In genomic region chr4:26822546-26822945, GRCh38 we compare ENCODE assay signal across 9 cellular contexts. TPM values are rescaled to one million over a fixed set of nuclear protein-coding genes. Genes with fewer than 3 reads are reported as not detected.
DNase-seq lines count a peak whose midpoint lies in the region; ATAC-seq and TF ChIP-seq lines count a peak whose summit lies in the region.
"Had no signal": no experiment of that assay in that cellular context is flagged by ENCODE, and none has a peak within 500 bp of the region (broad histone marks: within the 10 kb centered on the region; RNA-seq: fewer than 3 reads in every experiment).

No MANE protein-coding gene starts in this region.

- H3K27me3 ChIP-seq in heart right ventricle = no peaks in the 10 kb centered on the region

- H3K4me3 Mint-ChIP-seq in activated CD4-positive, alpha-beta T cell treated with anti-CD3 and anti-CD28 coated beads for 36 hours = no peak overlapping the region
- H3K4me3 Mint-ChIP-seq in activated CD4-positive, alpha-beta T cell treated with anti-CD3 and anti-CD28 coated beads, Interleukin-2, amount 10 ng/mL, durations not matched to agents 24 days and 14 days = no peak overlapping the region
- H3K4me3 Mint-ChIP-seq in stimulated activated effector memory CD8-positive, alpha-beta T cell treated with anti-CD3 and anti-CD28 coated beads, Interleukin-12 subunit alpha, Interleukin-12 subunit beta, amount 100 ng/mL, for 72 hours = peak overlapping the region; percentile 10

- H3K4me2 ChIP-seq in OCI-LY7 (ENCODE audit: low read length) = peak overlapping the region; percentile 6; the same call in 1 of the 2 replicates

- no peak overlapping the region; the same call in 1 of the 2 replicates for H2AFZ ChIP-seq in OCI-LY7 (ENCODE audit: low read length)

- H3K36me3 ChIP-seq in OCI-LY7 (ENCODE audit: insufficient read depth, low read length) (peaks cover 34% of the 10 kb centered on the region), heart right ventricle (no peaks in the 10 kb centered on the region)

- H3K27ac ChIP-seq in OCI-LY7 (ENCODE audit: low read depth, low read length, poor library complexity, severe bottlenecking) (peak overlapping the region; percentile 2), heart right ventricle (peak overlapping the region in 1 of 10 donors; percentile 2)
- H3K27ac ChIP-seq: A549 had no signal

- POLR2A ChIA-PET in activated CD4-positive, alpha-beta T cell treated with anti-CD3 and anti-CD28 coated beads for 36 hours (lab: Charles Lee) = no interaction called here
- POLR2A ChIA-PET in OCI-LY7 (lab: Charles Lee) = interaction anchor here (0.6 to 3.3 kb wide), 5 partner anchors 9 to 110 kb away, joined by 3 to 15 read pairs (median 3); no protein-coding TSS in a partner anchor
- POLR2A ChIA-PET in HEK293T (lab: Yijun Ruan, JAX) = no interaction called here

- peaks cover 15% of the 10 kb centered on the region for H3K9me3 Mint-ChIP-seq in activated CD4-positive, alpha-beta T cell treated with anti-CD3 and anti-CD28 coated beads for 36 hours (ENCODE audit: low read depth)
- H3K9me3 Mint-ChIP-seq in activated CD4-positive, alpha-beta T cell treated with anti-CD3 and anti-CD28 coated beads, Interleukin-2, amount 10 ng/mL, durations not matched to agents 24 days and 14 days = peaks cover 18% of the 10 kb centered on the region
- H3K9me3 Mint-ChIP-seq in stimulated activated effector memory CD8-positive, alpha-beta T cell treated with anti-CD3 and anti-CD28 coated beads, Interleukin-12 subunit alpha, Interleukin-12 subunit beta, amount 100 ng/mL, for 72 hours = peaks cover 4% of the 10 kb centered on the region

- H3K79me2 ChIP-seq in OCI-LY7 (ENCODE audit: insufficient read depth, low read depth, low read length) = no peaks in the 10 kb centered on the region

- WGBS in heart right ventricle, 2 donors = 69 to 74% methylated on average over 6 of the region's 6 CpGs

- peak; percentile 74 for ATAC-seq in activated CD4-positive, alpha-beta T cell treated with anti-CD3 and anti-CD28 coated beads for 36 hours
- peak; percentile 54 for ATAC-seq in HG02884 (IDR thresholded peaks at IDR 0.05; ENCODE audit: unreplicated experiment)
- peak; percentile 92 for ATAC-seq in stimulated activated effector memory CD8-positive, alpha-beta T cell treated with anti-CD3 and anti-CD28 coated beads, Interleukin-12 subunit alpha, Interleukin-12 subunit beta, amount 100 ng/mL, for 72 hours
- ATAC-seq in heart right ventricle = no peak

- H3K9me2 ChIP-seq in OCI-LY7 (ENCODE audit: insufficient read depth, low read length) = no peaks in the 10 kb centered on the region

- H4K20me1 ChIP-seq in OCI-LY7 (ENCODE audit: insufficient read depth, low read length) = no peaks in the 10 kb centered on the region

- DNase-seq in activated CD4-positive, alpha-beta T cell treated with anti-CD3 and anti-CD28 coated beads for 36 hours = peak; percentile 20
- DNase-seq in activated CD4-positive, alpha-beta T cell treated with anti-CD3 and anti-CD28 coated beads, Interleukin-2, amount 10 ng/mL, durations not matched to agents 24 days and 14 days = no peak
- DNase-seq in OCI-LY7 (ENCODE audit: low spot score) = peak; percentile 54
- no peak for DNase-seq in stimulated activated effector memory CD8-positive, alpha-beta T cell treated with anti-CD3 and anti-CD28 coated beads, Interleukin-12 subunit alpha, Interleukin-12 subunit beta, amount 100 ng/mL, for 72 hours (ENCODE audit: low spot score in 2 of 2)
- DNase-seq in HEK293T (ENCODE audit: extremely low spot score) = no peak
- no peak for DNase-seq in DMS153 (lab: John Stamatoyannopoulos, UW)
- no peak for DNase-seq in heart right ventricle

- H3K27me3 Mint-ChIP-seq in activated CD4-positive, alpha-beta T cell treated with anti-CD3 and anti-CD28 coated beads for 36 hours = no peaks in the 10 kb centered on the region
- no peaks in the 10 kb centered on the region for H3K27me3 Mint-ChIP-seq in activated CD4-positive, alpha-beta T cell treated with anti-CD3 and anti-CD28 coated beads, Interleukin-2, amount 10 ng/mL, durations not matched to agents 24 days and 14 days

- BruUV-seq in OCI-LY7 (replicated peaks; lab: Mats Ljungman, UMichigan) = no TSS peak

- intact Hi-C loops in activated CD4-positive, alpha-beta T cell treated with anti-CD3 and anti-CD28 coated beads for 36 hours (cut with DNase I, micrococcal nuclease) = loop anchor here in 1 of 2 experiments (2.0 kb wide), 1 partner anchor 34 kb away; no protein-coding TSS in a partner anchor
- intact Hi-C loops in activated CD4-positive, alpha-beta T cell treated with anti-CD3 and anti-CD28 coated beads, Interleukin-2, amount 10 ng/mL, durations not matched to agents 24 days and 14 days (cut with micrococcal nuclease) = loop anchor here (1.0 kb wide), 2 partner anchors 38 to 76 kb away; partner anchors contain the start of gene STIM2
- intact Hi-C loops in OCI-LY7 (cut with micrococcal nuclease; ENCODE audit: unreplicated experiment) (no loop called here), heart right ventricle (cut with DNase I) (no loop called here)

- H3K4me3 ChIP-seq in OCI-LY7 (ENCODE audit: low read depth, low read length, poor library complexity, severe bottlenecking) = no peak overlapping the region
- H3K4me3 ChIP-seq in heart right ventricle = no peak overlapping the region
- H3K4me3 ChIP-seq: A549 had no signal

- TF ChIP-seq CTCF in OCI-LY7 (conservative IDR thresholded peaks at IDR 0.05; ENCODE audit: low read length) (no peak), heart right ventricle (IDR thresholded peaks at IDR 0.05) (no peak)

- peaks cover 13% of the 10 kb centered on the region for H3K4me1 Mint-ChIP-seq in activated CD4-positive, alpha-beta T cell treated with anti-CD3 and anti-CD28 coated beads for 36 hours
- H3K4me1 Mint-ChIP-seq in activated CD4-positive, alpha-beta T cell treated with anti-CD3 and anti-CD28 coated beads, Interleukin-2, amount 10 ng/mL, durations not matched to agents 24 days and 14 days = peaks cover 15% of the 10 kb centered on the region
- H3K4me1 Mint-ChIP-seq in stimulated activated effector memory CD8-positive, alpha-beta T cell treated with anti-CD3 and anti-CD28 coated beads, Interleukin-12 subunit alpha, Interleukin-12 subunit beta, amount 100 ng/mL, for 72 hours = peaks cover 23% of the 10 kb centered on the region

- CTCF ChIA-PET in activated CD4-positive, alpha-beta T cell treated with anti-CD3 and anti-CD28 coated beads for 36 hours (lab: Charles Lee) = no interaction called here
- CTCF ChIA-PET in OCI-LY7 (lab: Charles Lee; ENCODE audit: unreplicated experiment) (no interaction called here), HEK293T (lab: Yijun Ruan, JAX) (no interaction called here)

- H3K36me3 Mint-ChIP-seq in activated CD4-positive, alpha-beta T cell treated with anti-CD3 and anti-CD28 coated beads for 36 hours (ENCODE audit: low read depth) = peaks cover 4% of the 10 kb centered on the region
- H3K36me3 Mint-ChIP-seq in activated CD4-positive, alpha-beta T cell treated with anti-CD3 and anti-CD28 coated beads, Interleukin-2, amount 10 ng/mL, durations not matched to agents 24 days and 14 days (ENCODE audit: low read depth) = peaks cover 12% of the 10 kb centered on the region
- no peaks in the 10 kb centered on the region for H3K36me3 Mint-ChIP-seq in stimulated activated effector memory CD8-positive, alpha-beta T cell treated with anti-CD3 and anti-CD28 coated beads, Interleukin-12 subunit alpha, Interleukin-12 subunit beta, amount 100 ng/mL, for 72 hours

- peaks cover 50% of the 10 kb centered on the region for H3K9me3 ChIP-seq in OCI-LY7 (ENCODE audit: low read length)
- H3K9me3 ChIP-seq in heart right ventricle = peaks cover 0 to 7% (median 0%) of the 10 kb centered on the region in 11 donors
- H3K9me3 ChIP-seq: A549 had no signal

- H3K27ac Mint-ChIP-seq in activated CD4-positive, alpha-beta T cell treated with anti-CD3 and anti-CD28 coated beads for 36 hours = peak overlapping the region; percentile 29
- H3K27ac Mint-ChIP-seq in activated CD4-positive, alpha-beta T cell treated with anti-CD3 and anti-CD28 coated beads, Interleukin-2, amount 10 ng/mL, durations not matched to agents 24 days and 14 days = no peak overlapping the region
- H3K27ac Mint-ChIP-seq in stimulated activated effector memory CD8-positive, alpha-beta T cell treated with anti-CD3 and anti-CD28 coated beads, Interleukin-12 subunit alpha, Interleukin-12 subunit beta, amount 100 ng/mL, for 72 hours = peak overlapping the region; percentile 73

- H3K4me1 ChIP-seq in OCI-LY7 (ENCODE audit: insufficient read depth, low read length, poor library complexity, severe bottlenecking) (peaks cover 57% of the 10 kb centered on the region), heart right ventricle (peaks cover 0 to 30% (median 4%) of the 10 kb centered on the region in 9 donors)
- H3K4me1 ChIP-seq: A549 had no signal

TF ChIP-seq in HEK293T, 16 proteins besides CTCF, POLR2A, EP300 and RAD21:
- TF ChIP-seq FOXM1 (IDR thresholded peaks at IDR 0.05; ENCODE audit: borderline replicate concordance) (no peak), ELF4 (IDR thresholded peaks at IDR 0.05) (no peak), NFRKB (IDR thresholded peaks at IDR 0.05) (no peak), ARNT (IDR thresholded peaks at IDR 0.05) (no peak), FOXA1 (IDR thresholded peaks at IDR 0.05) (no peak), SUZ12 (IDR thresholded peaks at IDR 0.05) (no peak), HDGF (IDR thresholded peaks at IDR 0.05; ENCODE audit: borderline replicate concordance) (no peak), ZNF384 (IDR thresholded peaks at IDR 0.05) (no peak), LEF1 (IDR thresholded peaks at IDR 0.05; ENCODE audit: borderline replicate concordance) (no peak), FOXK2 (IDR thresholded peaks at IDR 0.05) (no peak), L3MBTL2 (conservative IDR thresholded peaks at IDR 0.05) (no peak), CTBP1 (IDR thresholded peaks at IDR 0.05; ENCODE audit: borderline replicate concordance) (no peak), TARDBP (IDR thresholded peaks at IDR 0.05) (no peak)
TF ChIP-seq in HEK293T: peak in this region for 0.

RNA-seq across cellular contexts. Expression of gene STIM2, which starts 38.1 kb away (rescaled TPM):
- 10 to 100 TPM; 32.9 to 36.4 TPM for total RNA-seq in activated CD4-positive, alpha-beta T cell treated with anti-CD3 and anti-CD28 coated beads for 36 hours
- 43.2 and 46.0 TPM in 2 replicates for total RNA-seq in activated CD4-positive, alpha-beta T cell treated with anti-CD3 and anti-CD28 coated beads, Interleukin-2, amount 10 ng/mL, durations not matched to agents 24 days and 14 days
- total RNA-seq in OCI-LY7 (2014; rRNA removed; shearing (Covaris generic)) = 108 and 122 TPM in 2 replicates
- total RNA-seq in OCI-LY7 (2022) (309 and 368 TPM in 2 replicates), heart right ventricle (10 to 100 TPM in 5 of 10 donors, 1 to 10 TPM in 5; 6.5 to 13.5 (median 9.6) TPM)
- 10 to 100 TPM in 1 of 2 donors, 1 to 10 TPM in 1; 5.2 to 11.0 TPM for polyA plus RNA-seq in heart right ventricle

Comparison
In these comparisons a context has a peak if more than half of its experiments do, and no peak if none do; other contexts are left out.
1. DNase-seq: peak in activated CD4-positive, alpha-beta T cell treated with anti-CD3 and anti-CD28 coated beads for 36 hours (single experiment) and OCI-LY7 (single experiment); none in activated CD4-positive, alpha-beta T cell treated with anti-CD3 and anti-CD28 coated beads, Interleukin-2, amount 10 ng/mL, durations not matched to agents 24 days and 14 days (single experiment), stimulated activated effector memory CD8-positive, alpha-beta T cell treated with anti-CD3 and anti-CD28 coated beads, Interleukin-12 subunit alpha, Interleukin-12 subunit beta, amount 100 ng/mL, for 72 hours (0 of 2), HEK293T (single experiment), DMS153 (single experiment) and heart right ventricle (0 of 2).
2. ATAC-seq: peak in activated CD4-positive, alpha-beta T cell treated with anti-CD3 and anti-CD28 coated beads for 36 hours (single experiment), HG02884 (single experiment) and stimulated activated effector memory CD8-positive, alpha-beta T cell treated with anti-CD3 and anti-CD28 coated beads, Interleukin-12 subunit alpha, Interleukin-12 subunit beta, amount 100 ng/mL, for 72 hours (single experiment); none in heart right ventricle (0 of 8).